Comparison of ENCODE assay signal across 25 cellular contexts in genomic region chr17:27585153-27585681, GRCh38. TPM values are rescaled to one million over a fixed set of nuclear protein-coding genes. Genes with fewer than 3 reads are reported as not detected.
DNase-seq lines count a peak whose midpoint lies in the region; ATAC-seq, FAIRE-seq and TF ChIP-seq lines count a peak whose summit lies in the region.
"Had no signal": no experiment of that assay in that cellular context is flagged by ENCODE, and none has a peak within 500 bp of the region (broad histone marks: within the 10 kb centered on the region; RNA-seq: fewer than 3 reads in every experiment).

No MANE protein-coding gene starts in this region.

- no peak overlapping the region for H2BK12ac ChIP-seq in mesenchymal stem cell (ENCODE audit: low read length in 2 of 2)

- no peak overlapping the region for H3K14ac ChIP-seq in mesenchymal stem cell (ENCODE audit: low read length in 2 of 2)

- peak overlapping the region in 1 of 2 experiments; percentile 10 for H3K4ac ChIP-seq in mesenchymal stem cell (ENCODE audit: low read depth in 1 of 2, low read length in 2 of 2)

- H4K8ac ChIP-seq in mesenchymal stem cell (ENCODE audit: low read length): no peak overlapping the region

- no peak overlapping the region for H2BK15ac ChIP-seq in mesenchymal stem cell (ENCODE audit: low read depth, poor library complexity, severe bottlenecking)

- H3K79me1 ChIP-seq in mesenchymal stem cell (replicated peaks; ENCODE audit: low read length, poor library complexity, severe bottlenecking): peaks cover 20% of the 10 kb centered on the region

- H2BK120ac ChIP-seq in mesenchymal stem cell (ENCODE audit: low read depth, low read length): no peak overlapping the region

- no peak overlapping the region for H3K4me2 ChIP-seq in A549
- no peak overlapping the region for H3K4me2 ChIP-seq in mesenchymal stem cell (ENCODE audit: low read length, poor library complexity, severe bottlenecking)

- no peak for DNase-seq in A549 (ENCODE audit: low read depth in 1 of 2, low spot score in 1 of 2)
- no peak for DNase-seq in RWPE2 (ENCODE audit: low spot score)
- no peak for DNase-seq in mesenchymal stem cell
- DNase-seq in SKM-1 (lab: John Stamatoyannopoulos, UW; ENCODE audit: unreplicated experiment): no peak
- no peak for DNase-seq in NCI-H2196 treated with DMSO at 0.1 percent for 48 hours (lab: John Stamatoyannopoulos, UW; ENCODE audit: unreplicated experiment)
- DNase-seq: ACHN; activated CD4-positive, alpha-beta memory T cell treated with anti-CD3 and anti-CD28 coated beads for 36 hours; activated naive CD8-positive, alpha-beta T cell treated with anti-CD3 and anti-CD28 coated beads, Interleukin-2, amount 10 ng/mL, durations not matched to agents 7 days and 5 days; activated T-cell treated with anti-CD3 and anti-CD28 coated beads, Interleukin-2, amount 50 U/mL, for 48 hours; CD4-positive, CD25-positive, alpha-beta regulatory T cell; DMS79 treated with DMSO at 0.1 percent for 48 hours; gastrocnemius medialis; HFFc6; left colon; NK-92 treated with Interleukin-12 subunit alpha and Interleukin-12 subunit beta, amount 100 ng/mL, for 24 hours; nucleus accumbens; stimulated activated naive CD8-positive, alpha-beta T cell treated with anti-CD3 and anti-CD28 coated beads, Interleukin-15, Interleukin-2, amounts not matched to agents 100 U/mL and 50 U/mL, for 24 hours; T-cell had no signal

- ATAC-seq in A549 (no peak), GM19025 (IDR thresholded peaks at IDR 0.05; ENCODE audit: low read depth, unreplicated experiment) (peak; percentile 55), RWPE2 (ENCODE audit: low read depth) (no peak), GM18858 (IDR thresholded peaks at IDR 0.05; ENCODE audit: unreplicated experiment) (no peak), HG03139 (IDR thresholded peaks at IDR 0.05; ENCODE audit: unreplicated experiment) (no peak)
- ATAC-seq: gastrocnemius medialis; left colon; Right ventricle myocardium inferior; stimulated activated naive CD8-positive, alpha-beta T cell treated with anti-CD3 and anti-CD28 coated beads, Interleukin-15, Interleukin-2, amounts not matched to agents 100 U/mL and 50 U/mL, for 24 hours; T-cell had no signal

- peak overlapping the region; percentile 42 for H2AK5ac ChIP-seq in mesenchymal stem cell (ENCODE audit: low read length, severe bottlenecking)

- WGBS in A549 (ENCODE audit: missing lambda C conversion rate): 84% methylated on average over 9 of the region's 9 CpGs
- 86% methylated on average over 9 of the region's 9 CpGs for WGBS in mesenchymal stem cell

- FAIRE-seq in A549 (lab: Jason Lieb, UNC): no peak

- no peak overlapping the region for H3K23ac ChIP-seq in mesenchymal stem cell (ENCODE audit: low read length in 2 of 2)

- H4K91ac ChIP-seq in mesenchymal stem cell (ENCODE audit: low read length): no peak overlapping the region

- H3K4me3 ChIP-seq in A549 (no peak overlapping the region), RWPE2 (ENCODE audit: severe bottlenecking) (no peak overlapping the region), mesenchymal stem cell (ENCODE audit: insufficient read depth in 1 of 2, low read depth in 1 of 2, low read length in 2 of 2) (no peak overlapping the region)
- H3K4me3 ChIP-seq: breast epithelium, gastrocnemius medialis, right atrium auricular region, tibial nerve had no signal

- H3K27ac ChIP-seq in A549 (peak overlapping the region; percentile 37 to 74; a peak in 5 of 6 replicates), RWPE2 (ENCODE audit: poor library complexity, severe bottlenecking) (peak overlapping the region; percentile 62), mesenchymal stem cell (ENCODE audit: low read length, poor library complexity, severe bottlenecking) (no peak overlapping the region)
- H3K27ac ChIP-seq: right atrium auricular region, tibial nerve had no signal

- CTCF ChIA-PET in A549 (lab: Yijun Ruan, JAX): interaction anchor here (0.8 to 25.8 kb wide), 9 partner anchors 10 to 91 kb away, joined by 3 to 523 read pairs (median 4); no protein-coding TSS in a partner anchor

- peak overlapping the region in 1 of 2 experiments; percentile 74 for H3K18ac ChIP-seq in mesenchymal stem cell (ENCODE audit: low read depth in 1 of 2, low read length in 2 of 2)

- POLR2A ChIA-PET in A549 (lab: Yijun Ruan, JAX): no interaction called here

- TF ChIP-seq EP300 in A549 (IDR thresholded peaks at IDR 0.05): no peak

- no peak for TF ChIP-seq POLR2A in A549 (IDR thresholded peaks at IDR 0.05; ENCODE audit: low read length)

- H3K4me1 ChIP-seq in A549: peaks cover 27% of the 10 kb centered on the region
- H3K4me1 ChIP-seq in RWPE2 (ENCODE audit: insufficient read depth, poor library complexity, severe bottlenecking): peaks cover 16% of the 10 kb centered on the region
- H3K4me1 ChIP-seq in mesenchymal stem cell (ENCODE audit: control insufficient read depth, insufficient read depth, low read depth, low read length): peaks cover 15% of the 10 kb centered on the region
- H3K4me1 ChIP-seq: breast epithelium, right atrium auricular region had no signal

- no peaks in the 10 kb centered on the region for H3K27me3 ChIP-seq in RWPE2 (ENCODE audit: insufficient read depth, poor library complexity, severe bottlenecking)
- H3K27me3 ChIP-seq in mesenchymal stem cell (ENCODE audit: control insufficient read depth in 1 of 2, insufficient read depth in 1 of 2, low read length in 2 of 2): no peaks in the 10 kb centered on the region
- H3K27me3 ChIP-seq: breast epithelium, gastrocnemius medialis, right atrium auricular region, tibial nerve had no signal

- H3K9ac ChIP-seq in mesenchymal stem cell (ENCODE audit: low read length): no peak overlapping the region

- no peak for TF ChIP-seq RAD21 in A549 (conservative IDR thresholded peaks at IDR 0.05 in 1 of 2, IDR thresholded peaks at IDR 0.05 in 1 of 2)

- H2AFZ ChIP-seq in mesenchymal stem cell (ENCODE audit: low read depth, low read length): no peak overlapping the region

- TF ChIP-seq CTCF in A549 (IDR thresholded peaks at IDR 0.05): no peak
- TF ChIP-seq CTCF in RWPE2 (IDR thresholded peaks at IDR 0.05; ENCODE audit: poor library complexity, severe bottlenecking): no peak

- no peak overlapping the region for H2BK5ac ChIP-seq in mesenchymal stem cell (ENCODE audit: low read depth, low read length, poor library complexity, severe bottlenecking)

- H3K9me3 ChIP-seq in A549 (no peaks in the 10 kb centered on the region), RWPE2 (ENCODE audit: severe bottlenecking) (no peaks in the 10 kb centered on the region), mesenchymal stem cell (ENCODE audit: control insufficient read depth, low read length) (no peaks in the 10 kb centered on the region)
- H3K9me3 ChIP-seq: breast epithelium, gastrocnemius medialis, right atrium auricular region, tibial nerve had no signal

- H3K36me3 ChIP-seq in RWPE2 (ENCODE audit: low read depth) (no peaks in the 10 kb centered on the region), mesenchymal stem cell (ENCODE audit: control insufficient read depth in 1 of 2, insufficient read depth in 2 of 2, low read depth in 1 of 2, low read length in 2 of 2) (peaks cover 17 to 47% of the 10 kb centered on the region in 2 experiments)
- H3K36me3 ChIP-seq: breast epithelium had no signal

TF ChIP-seq in A549, 52 proteins besides CTCF, POLR2A, EP300 and RAD21 (continues in another document):
- TF ChIP-seq EHF (CRISPR knock-in tag; IDR thresholded peaks at IDR 0.05) (no peak), POLR2AphosphoS2 (conservative IDR thresholded peaks at IDR 0.05; ENCODE audit: low read length) (no peak), KDM5A (IDR thresholded peaks at IDR 0.05) (no peak), ESRRA (IDR thresholded peaks at IDR 0.05; ENCODE audit: borderline replicate concordance, low read length) (no peak), HES2 (IDR thresholded peaks at IDR 0.05) (no peak)
- TF ChIP-seq, protein P1, sequence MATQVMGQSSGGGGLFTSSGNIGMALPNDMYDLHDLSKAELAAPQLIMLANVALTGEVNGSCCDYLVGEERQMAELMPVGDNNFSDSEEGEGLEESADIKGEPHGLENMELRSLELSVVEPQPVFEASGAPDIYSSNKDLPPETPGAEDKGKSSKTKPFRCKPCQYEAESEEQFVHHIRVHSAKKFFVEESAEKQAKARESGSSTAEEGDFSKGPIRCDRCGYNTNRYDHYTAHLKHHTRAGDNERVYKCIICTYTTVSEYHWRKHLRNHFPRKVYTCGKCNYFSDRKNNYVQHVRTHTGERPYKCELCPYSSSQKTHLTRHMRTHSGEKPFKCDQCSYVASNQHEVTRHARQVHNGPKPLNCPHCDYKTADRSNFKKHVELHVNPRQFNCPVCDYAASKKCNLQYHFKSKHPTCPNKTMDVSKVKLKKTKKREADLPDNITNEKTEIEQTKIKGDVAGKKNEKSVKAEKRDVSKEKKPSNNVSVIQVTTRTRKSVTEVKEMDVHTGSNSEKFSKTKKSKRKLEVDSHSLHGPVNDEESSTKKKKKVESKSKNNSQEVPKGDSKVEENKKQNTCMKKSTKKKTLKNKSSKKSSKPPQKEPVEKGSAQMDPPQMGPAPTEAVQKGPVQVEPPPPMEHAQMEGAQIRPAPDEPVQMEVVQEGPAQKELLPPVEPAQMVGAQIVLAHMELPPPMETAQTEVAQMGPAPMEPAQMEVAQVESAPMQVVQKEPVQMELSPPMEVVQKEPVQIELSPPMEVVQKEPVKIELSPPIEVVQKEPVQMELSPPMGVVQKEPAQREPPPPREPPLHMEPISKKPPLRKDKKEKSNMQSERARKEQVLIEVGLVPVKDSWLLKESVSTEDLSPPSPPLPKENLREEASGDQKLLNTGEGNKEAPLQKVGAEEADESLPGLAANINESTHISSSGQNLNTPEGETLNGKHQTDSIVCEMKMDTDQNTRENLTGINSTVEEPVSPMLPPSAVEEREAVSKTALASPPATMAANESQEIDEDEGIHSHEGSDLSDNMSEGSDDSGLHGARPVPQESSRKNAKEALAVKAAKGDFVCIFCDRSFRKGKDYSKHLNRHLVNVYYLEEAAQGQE (IDR thresholded peaks at IDR 0.05): no peak

RNA-seq across cellular contexts. Expression of gene LGALS9, which starts 45.8 kb away (rescaled TPM):
- polyA plus RNA-seq in A549 (2011; rRNA removed) (1.2 and 1.8 TPM in 2 replicates), A549 (2017; fragmentation: RNase III; extraction: RNeasy Plus Mini Kit Qiagen cat#74134 plus additional on column Dnase treatment) (1.3 to 1.6 TPM (median 1.5 TPM) in 3 replicates)
- polyA plus RNA-seq in A549 (2012; cell fraction: cytosol; rRNA removed): 0.86 and 1.0 TPM in 2 replicates
- polyA plus RNA-seq in A549 (2012; cell fraction: nucleus; rRNA removed): 6.1 and 6.7 TPM in 2 replicates
- 2.7 and 4.3 TPM in 2 replicates for polyA minus RNA-seq in A549 (2011; rRNA and poly(A)+ RNA removed)
- 1.2 TPM for polyA plus RNA-seq in mesenchymal stem cell (2013, experiment 1 of 2)
- polyA plus RNA-seq in mesenchymal stem cell (2013, experiment 2 of 2): 1.2 TPM
